In genomic region chr2:105836840-105837692, GRCh38 we compare ENCODE assay signal across 17 cellular contexts.
DNase-seq lines count a peak whose midpoint lies in the region; ATAC-seq, FAIRE-seq and TF ChIP-seq lines count a peak whose summit lies in the region.
"Had no signal": no experiment of that assay in that cellular context is flagged by ENCODE, and none has a peak within 500 bp of the region (broad histone marks: within the 10 kb centered on the region; RNA-seq: fewer than 3 reads in every experiment).

No MANE protein-coding gene starts in this region.

- H3K27me3 Mint-ChIP-seq in activated T-cell treated with anti-CD3 and anti-CD28 coated beads, Interleukin-2, amount 50 U/mL, for 24 hours: no peaks in the 10 kb centered on the region
- peaks cover 2% of the 10 kb centered on the region for H3K27me3 Mint-ChIP-seq in endothelial cell (ENCODE audit: unreplicated experiment)

- WGBS in sigmoid colon, 2 donors: 65 to 85% methylated on average over 5 of the region's 5 CpGs

- H3K36me3 Mint-ChIP-seq in activated T-cell treated with anti-CD3 and anti-CD28 coated beads, Interleukin-2, amount 50 U/mL, for 24 hours (ENCODE audit: low read depth): peaks cover 78% of the 10 kb centered on the region
- H3K36me3 Mint-ChIP-seq in endothelial cell (ENCODE audit: low read depth, unreplicated experiment): peaks cover 11% of the 10 kb centered on the region

- intact Hi-C loops in sigmoid colon (cut with DNase I): no loop called here

- no peak for TF ChIP-seq EP300 in sigmoid colon (IDR thresholded peaks at IDR 0.05)

- DNase-seq in activated CD4-positive, CD25-positive, alpha-beta regulatory T cell (lab: John Stamatoyannopoulos, UW): no peak
- DNase-seq in GM12891 (ENCODE audit: insufficient read length, low spot score) (no peak), endothelial cell (ENCODE audit: low spot score) (no peak), NK-92 (lab: John Stamatoyannopoulos, UW; ENCODE audit: unreplicated experiment) (no peak), sigmoid colon (no peak)
- no peak for DNase-seq in activated T-cell treated with anti-CD3 and anti-CD28 coated beads, Interleukin-2, amount 50 U/mL, for 24 hours
- DNase-seq: C1 segment of cervical spinal cord, dermis blood vessel endothelial cell, DND-41, NCI-H1694 treated with DMSO at 0.1 percent for 48 hours, NCI-H446 treated with DMSO at 0.1 percent for 48 hours, testis had no signal

- FAIRE-seq in GM12891 (lab: Jason Lieb, UNC): peak; percentile 45
- FAIRE-seq: TTC549 had no signal

- TF ChIP-seq CTCF in endothelial cell (IDR thresholded peaks at IDR 0.05; ENCODE audit: unreplicated experiment) (no peak), sigmoid colon (IDR thresholded peaks at IDR 0.05) (no peak)

- TF ChIP-seq POLR2A in GM12891 (IDR thresholded peaks at IDR 0.05; ENCODE audit: low read depth, low read length): no peak
- no peak for TF ChIP-seq POLR2A in sigmoid colon (IDR thresholded peaks at IDR 0.05)

- peaks cover 25% of the 10 kb centered on the region for H3K9me3 Mint-ChIP-seq in activated T-cell treated with anti-CD3 and anti-CD28 coated beads, Interleukin-2, amount 50 U/mL, for 24 hours
- no peaks in the 10 kb centered on the region for H3K9me3 Mint-ChIP-seq in endothelial cell (ENCODE audit: unreplicated experiment)

- no peaks in the 10 kb centered on the region for H3K27me3 ChIP-seq in sigmoid colon
- H3K27me3 ChIP-seq: SJSA1, testis had no signal

- no peaks in the 10 kb centered on the region for H3K9me3 ChIP-seq in sigmoid colon
- H3K9me3 ChIP-seq: testis had no signal

- ATAC-seq in activated CD4-positive, CD25-positive, alpha-beta regulatory T cell treated with anti-CD3 and anti-CD28 coated beads, Interleukin-2, amount 50 U/mL, for 24 hours: peak; percentile 91 to 93
- no peak for ATAC-seq in GM21381 (IDR thresholded peaks at IDR 0.05; ENCODE audit: unreplicated experiment)

- no peak overlapping the region for H3K27ac ChIP-seq in sigmoid colon
- H3K27ac ChIP-seq: 22Rv1, SJSA1, testis had no signal

- no peaks in the 10 kb centered on the region for H3K36me3 ChIP-seq in sigmoid colon

- peak overlapping the region; percentile 92 for H3K27ac Mint-ChIP-seq in activated T-cell treated with anti-CD3 and anti-CD28 coated beads, Interleukin-2, amount 50 U/mL, for 24 hours
- no peak overlapping the region for H3K27ac Mint-ChIP-seq in endothelial cell (ENCODE audit: unreplicated experiment)

- H3K4me3 ChIP-seq in sigmoid colon: no peak overlapping the region
- H3K4me3 ChIP-seq: SJSA1, testis had no signal

- peaks cover 0 to 3% (median 0%) of the 10 kb centered on the region in 4 donors for H3K4me1 ChIP-seq in sigmoid colon

- H3K4me1 Mint-ChIP-seq in activated T-cell treated with anti-CD3 and anti-CD28 coated beads, Interleukin-2, amount 50 U/mL, for 24 hours (ENCODE audit: low read depth): peaks cover 92% of the 10 kb centered on the region
- peaks cover 35% of the 10 kb centered on the region for H3K4me1 Mint-ChIP-seq in endothelial cell (ENCODE audit: unreplicated experiment)

- peak overlapping the region; percentile 43 for H3K4me3 Mint-ChIP-seq in activated T-cell treated with anti-CD3 and anti-CD28 coated beads, Interleukin-2, amount 50 U/mL, for 24 hours
- H3K4me3 Mint-ChIP-seq in endothelial cell (ENCODE audit: unreplicated experiment): peak overlapping the region; percentile 29

TF ChIP-seq in GM12891, 5 proteins besides CTCF, POLR2A, EP300 and RAD21:
- TF ChIP-seq SPI1 (IDR thresholded peaks at IDR 0.05; ENCODE audit: low read depth, low read length) (no peak), POLR2AphosphoS5 (IDR thresholded peaks at IDR 0.05; ENCODE audit: low read depth, low read length) (no peak), TAF1 (IDR thresholded peaks at IDR 0.05; ENCODE audit: low read depth, low read length) (no peak), PAX5 (IDR thresholded peaks at IDR 0.05; ENCODE audit: insufficient read depth, low read length, severe bottlenecking) (no peak), POU2F2 (IDR thresholded peaks at IDR 0.05; ENCODE audit: low read depth, low read length) (no peak)
